In genomic region chr9:2023042-2023441, GRCh38 we compare ENCODE assay signal across 10 cellular contexts. TPM values are rescaled to one million over a fixed set of nuclear protein-coding genes. Genes with fewer than 3 reads are reported as not detected.
DNase-seq lines count a peak whose midpoint lies in the region; ATAC-seq lines count a peak whose summit lies in the region.
"Had no signal": no experiment of that assay in that cellular context is flagged by ENCODE, and none has a peak within 500 bp of the region (broad histone marks: within the 10 kb centered on the region; RNA-seq: fewer than 3 reads in every experiment).

No MANE protein-coding gene starts in this region.

- no peak for DNase-seq in activated CD8-positive, alpha-beta memory T cell treated with anti-CD3 and anti-CD28 coated beads, Interleukin-2, amount 10 ng/mL, durations not matched to agents 7 days and 5 days
- DNase-seq in activated CD8-positive, alpha-beta memory T cell treated with anti-CD3 and anti-CD28 coated beads for 24 hours = no peak
- DNase-seq in islet precursor cell (peak; percentile 53), NCI-H146 (lab: John Stamatoyannopoulos, UW) (no peak), DMS114 treated with DMSO at 0.1 percent for 48 hours (lab: John Stamatoyannopoulos, UW; ENCODE audit: unreplicated experiment) (no peak)
- no peak for DNase-seq in stimulated activated CD4-positive, alpha-beta T cell treated with anti-CD3 and anti-CD28 coated beads, Interleukin-1b, Interleukin-23, amount 100 ng/mL, for 48 hours
- DNase-seq: effector CD8-positive, alpha-beta T cell had no signal

- H3K9me3 Mint-ChIP-seq in activated CD8-positive, alpha-beta memory T cell treated with anti-CD3 and anti-CD28 coated beads, Interleukin-2, amount 10 ng/mL, durations not matched to agents 7 days and 5 days (ENCODE audit: low read depth) = no peaks in the 10 kb centered on the region
- no peaks in the 10 kb centered on the region for H3K9me3 Mint-ChIP-seq in activated T-helper 17 cell treated with anti-CD3 and anti-CD28 coated beads, Interleukin-2, amount 50 U/mL, for 72 hours

- H3K27ac ChIP-seq in thymus (ENCODE audit: low read depth) = peak overlapping the region; percentile 48

- no peaks in the 10 kb centered on the region for H3K36me3 ChIP-seq in thymus (ENCODE audit: control insufficient read depth, insufficient read depth)
- H3K36me3 ChIP-seq: prostate gland had no signal

- H3K4me1 ChIP-seq in thymus (ENCODE audit: control insufficient read depth, insufficient read depth, low read length) = peaks cover 23% of the 10 kb centered on the region

- peaks cover 12% of the 10 kb centered on the region for H3K27me3 ChIP-seq in thymus (ENCODE audit: control insufficient read depth, insufficient read depth)

- H3K4me1 Mint-ChIP-seq in activated CD8-positive, alpha-beta memory T cell treated with anti-CD3 and anti-CD28 coated beads, Interleukin-2, amount 10 ng/mL, durations not matched to agents 7 days and 5 days = peaks cover 89% of the 10 kb centered on the region
- peaks cover 74% of the 10 kb centered on the region for H3K4me1 Mint-ChIP-seq in activated T-helper 17 cell treated with anti-CD3 and anti-CD28 coated beads, Interleukin-2, amount 50 U/mL, for 72 hours

- no peak for ATAC-seq in activated CD8-positive, alpha-beta memory T cell treated with anti-CD3 and anti-CD28 coated beads, Interleukin-2, amount 10 ng/mL, durations not matched to agents 7 days and 5 days
- no peak for ATAC-seq in activated T-helper 17 cell treated with anti-CD3 and anti-CD28 coated beads, Interleukin-2, amount 50 U/mL, for 72 hours (replicated peaks)

- CTCF ChIA-PET in activated CD8-positive, alpha-beta memory T cell treated with anti-CD3 and anti-CD28 coated beads, Interleukin-2, amount 10 ng/mL, durations not matched to agents 7 days and 5 days (lab: Charles Lee) = interaction anchor here (1.4 kb wide), 1 partner anchor 31 kb away, joined by 5 read pairs; no protein-coding TSS in a partner anchor

- H3K27me3 Mint-ChIP-seq in activated CD8-positive, alpha-beta memory T cell treated with anti-CD3 and anti-CD28 coated beads, Interleukin-2, amount 10 ng/mL, durations not matched to agents 7 days and 5 days = no peaks in the 10 kb centered on the region
- no peaks in the 10 kb centered on the region for H3K27me3 Mint-ChIP-seq in activated T-helper 17 cell treated with anti-CD3 and anti-CD28 coated beads, Interleukin-2, amount 50 U/mL, for 72 hours

- H3K9me3 ChIP-seq in thymus (ENCODE audit: control insufficient read depth) = no peaks in the 10 kb centered on the region
- H3K9me3 ChIP-seq: prostate gland had no signal

- 36% methylated on average over 3 of the region's 3 CpGs for WGBS in thymus

- peak overlapping the region; percentile 63 for H3K4me3 Mint-ChIP-seq in activated CD8-positive, alpha-beta memory T cell treated with anti-CD3 and anti-CD28 coated beads, Interleukin-2, amount 10 ng/mL, durations not matched to agents 7 days and 5 days
- H3K4me3 Mint-ChIP-seq in activated T-helper 17 cell treated with anti-CD3 and anti-CD28 coated beads, Interleukin-2, amount 50 U/mL, for 72 hours = peak overlapping the region; percentile 87

- H3K36me3 Mint-ChIP-seq in activated CD8-positive, alpha-beta memory T cell treated with anti-CD3 and anti-CD28 coated beads, Interleukin-2, amount 10 ng/mL, durations not matched to agents 7 days and 5 days = peaks cover 18% of the 10 kb centered on the region
- H3K36me3 Mint-ChIP-seq in activated T-helper 17 cell treated with anti-CD3 and anti-CD28 coated beads, Interleukin-2, amount 50 U/mL, for 72 hours (ENCODE audit: low read depth) = peaks cover 13% of the 10 kb centered on the region

- no peak overlapping the region for H3K4me3 ChIP-seq in thymus (ENCODE audit: low read length)
- H3K4me3 ChIP-seq: prostate gland had no signal

- H3K27ac Mint-ChIP-seq in activated CD8-positive, alpha-beta memory T cell treated with anti-CD3 and anti-CD28 coated beads, Interleukin-2, amount 10 ng/mL, durations not matched to agents 7 days and 5 days = peak overlapping the region; percentile 95
- H3K27ac Mint-ChIP-seq in activated T-helper 17 cell treated with anti-CD3 and anti-CD28 coated beads, Interleukin-2, amount 50 U/mL, for 72 hours = peak overlapping the region; percentile 92

RNA-seq across cellular contexts. Expression of gene SMARCA2, which starts 7.9 kb away (rescaled TPM):
- 100 to 1,000 TPM; 168 to 188 TPM for total RNA-seq in activated CD8-positive, alpha-beta memory T cell treated with anti-CD3 and anti-CD28 coated beads, Interleukin-2, amount 10 ng/mL, durations not matched to agents 7 days and 5 days
- total RNA-seq in activated T-helper 17 cell treated with anti-CD3 and anti-CD28 coated beads, Interleukin-2, amount 50 U/mL, for 72 hours = 100 to 1,000 TPM; 118 to 119 TPM
- 79.4 TPM for polyA plus RNA-seq in thymus
